ENCODE assay signal across 8 cellular contexts in genomic region chr22:31754813-31755212, GRCh38. TPM values are rescaled to one million over a fixed set of nuclear protein-coding genes. Genes with fewer than 3 reads are reported as not detected.
DNase-seq lines count a peak whose midpoint lies in the region; ATAC-seq and TF ChIP-seq lines count a peak whose summit lies in the region.

No MANE protein-coding gene starts in this region.

- H3K9me3 ChIP-seq in adipocyte (ENCODE audit: control insufficient read depth, low read length) (no peaks in the 10 kb centered on the region), left lung (no peaks in the 10 kb centered on the region), thyroid gland (no peaks in the 10 kb centered on the region)

- peaks cover 43% of the 10 kb centered on the region for H3K4me1 Mint-ChIP-seq in activated naive CD4-positive, alpha-beta T cell treated with anti-CD3 and anti-CD28 coated beads, Interleukin-2, amount 10 ng/mL, durations not matched to agents 7 days and 5 days

- CTCF ChIA-PET in activated naive CD4-positive, alpha-beta T cell treated with anti-CD3 and anti-CD28 coated beads, Interleukin-2, amount 10 ng/mL, durations not matched to agents 7 days and 5 days (lab: Charles Lee): interaction anchor here (1.2 kb wide), 1 partner anchor 193 kb away, joined by 3 read pairs; no protein-coding TSS in a partner anchor

- H3K36me3 Mint-ChIP-seq in activated naive CD4-positive, alpha-beta T cell treated with anti-CD3 and anti-CD28 coated beads, Interleukin-2, amount 10 ng/mL, durations not matched to agents 7 days and 5 days: peaks cover 11% of the 10 kb centered on the region

- intact Hi-C loops in left lung (cut with DNase I) (no loop called here), thyroid gland (cut with DNase I) (loop anchor here (5.0 to 10.0 kb wide), 2 partner anchors 90 to 187 kb away; partner anchors contain the start of genes PISD and YWHAH)

- ATAC-seq in left lung: no peak

- H3K9me3 Mint-ChIP-seq in activated naive CD4-positive, alpha-beta T cell treated with anti-CD3 and anti-CD28 coated beads, Interleukin-2, amount 10 ng/mL, durations not matched to agents 7 days and 5 days: no peaks in the 10 kb centered on the region

- H3K4me3 ChIP-seq in adipocyte (ENCODE audit: low read length) (peak overlapping the region; percentile 89), left lung (peak overlapping the region in 1 of 2 donors; percentile 85), thyroid gland (replicated peaks in 1 of 3) (no peak overlapping the region)

- TF ChIP-seq POLR2A in thyroid gland (IDR thresholded peaks at IDR 0.05): no peak

- H3K36me3 ChIP-seq in adipocyte (ENCODE audit: control insufficient read depth, insufficient read depth, low read length, severe bottlenecking): peaks cover 4% of the 10 kb centered on the region
- H3K36me3 ChIP-seq in left lung: peaks cover 0 to 26% of the 10 kb centered on the region in 2 donors
- no peaks in the 10 kb centered on the region for H3K36me3 ChIP-seq in thyroid gland

- H3K27ac ChIP-seq in left lung (peak overlapping the region; percentile 95 to 97), thyroid gland (peak overlapping the region in 2 of 3 donors; percentile 40 to 96)

- H3K27me3 ChIP-seq in adipocyte (replicated peaks; ENCODE audit: control insufficient read depth, insufficient read depth, low read length) (no peaks in the 10 kb centered on the region), left lung (no peaks in the 10 kb centered on the region), thyroid gland (no peaks in the 10 kb centered on the region)

- peak overlapping the region; percentile 89 for H3K9ac ChIP-seq in adipocyte (ENCODE audit: low read length)

- H3K27me3 Mint-ChIP-seq in activated naive CD4-positive, alpha-beta T cell treated with anti-CD3 and anti-CD28 coated beads, Interleukin-2, amount 10 ng/mL, durations not matched to agents 7 days and 5 days: no peaks in the 10 kb centered on the region

- 30% methylated on average over 6 of the region's 6 CpGs for WGBS in thyroid gland, 2 donors

- peak overlapping the region; percentile 72 for H3K27ac Mint-ChIP-seq in activated naive CD4-positive, alpha-beta T cell treated with anti-CD3 and anti-CD28 coated beads, Interleukin-2, amount 10 ng/mL, durations not matched to agents 7 days and 5 days

- peaks cover 37% of the 10 kb centered on the region for H3K4me1 ChIP-seq in adipocyte (ENCODE audit: control insufficient read depth, insufficient read depth, low read length)
- H3K4me1 ChIP-seq in left lung: peaks cover 20 to 39% of the 10 kb centered on the region in 2 donors
- H3K4me1 ChIP-seq in thyroid gland: peaks cover 22 to 29% of the 10 kb centered on the region in 2 donors

- DNase-seq in activated naive CD4-positive, alpha-beta T cell treated with anti-CD3 and anti-CD28 coated beads, Interleukin-2, amount 10 ng/mL, durations not matched to agents 7 days and 5 days: no peak
- DNase-seq in activated naive CD4-positive, alpha-beta T cell (lab: John Stamatoyannopoulos, UW): no peak
- DNase-seq in adipocyte (ENCODE audit: low read depth): peak; percentile 12
- no peak for DNase-seq in left lung
- DNase-seq in thyroid gland: no peak
- no peak for DNase-seq in stimulated activated naive CD4-positive, alpha-beta T cell treated with Interleukin-2 at 50 U/mL for 16 hours (lab: John Stamatoyannopoulos, UW)
- DNase-seq in NOMO-1 treated with dmso at 0.1 percent for 144 hours (lab: John Stamatoyannopoulos, UW; ENCODE audit: unreplicated experiment): no peak
- no peak for DNase-seq in RKO (ENCODE audit: low spot score)

- TF ChIP-seq CTCF in left lung (IDR thresholded peaks at IDR 0.05) (no peak), thyroid gland (IDR thresholded peaks at IDR 0.05) (no peak)

- peak overlapping the region; percentile 80 for H3K4me3 Mint-ChIP-seq in activated naive CD4-positive, alpha-beta T cell treated with anti-CD3 and anti-CD28 coated beads, Interleukin-2, amount 10 ng/mL, durations not matched to agents 7 days and 5 days

RNA-seq across cellular contexts. Expression of gene DEPDC5, which starts 1.0 kb away (rescaled TPM):
- total RNA-seq in left lung: 10 to 100 TPM; 23.2 to 31.1 TPM
- 10 to 100 TPM; 17.5 to 30.4 (median 22.8) TPM for total RNA-seq in thyroid gland

RNA-seq across cellular contexts. Expression of gene PRR14L, which starts 4.9 kb away (rescaled TPM):
- 10 to 100 TPM; 46.5 to 55.1 TPM for total RNA-seq in left lung
- total RNA-seq in thyroid gland: 10 to 100 TPM; 18.7 to 38.8 (median 29.4) TPM
